Comparison of ENCODE assay signal across 22 cellular contexts in genomic region chr1:212127219-212127618, GRCh38.
"Had no signal": no experiment of that assay in that cellular context is flagged by ENCODE, and none has a peak within 500 bp of the region (broad histone marks: within the 10 kb centered on the region; RNA-seq: fewer than 3 reads in every experiment).

No MANE protein-coding gene starts in this region.

- H3K4me1 ChIP-seq: testis had no signal

- H3K4me3 ChIP-seq: heart right ventricle, right lobe of liver, testis, transverse colon had no signal

- H3K36me3 Mint-ChIP-seq: activated naive CD4-positive, alpha-beta T cell treated with anti-CD3 and anti-CD28 coated beads, Interleukin-2, amount 50 U/mL, for 24 hours; naive B cell had no signal

- H3K27me3 ChIP-seq: heart right ventricle, right lobe of liver, testis, transverse colon had no signal

- ATAC-seq: activated CD8-positive, alpha-beta T cell treated with anti-CD3 and anti-CD28 coated beads for 36 hours; activated naive CD8-positive, alpha-beta T cell treated with anti-CD3 and anti-CD28 coated beads, Interleukin-2, amount 50 U/mL, for 24 hours; activated T-cell treated with anti-CD3 and anti-CD28 coated beads, Interleukin-2, amount 50 U/mL, for 4 hours; effector memory CD8-positive, alpha-beta T cell; heart right ventricle; left cardiac atrium; left ventricle myocardium superior; right lobe of liver; stimulated activated naive CD8-positive, alpha-beta T cell treated with anti-CD3 and anti-CD28 coated beads, Interleukin-15, Interleukin-2, amounts not matched to agents 100 U/mL and 50 U/mL, for 24 hours had no signal

- H3K9me3 Mint-ChIP-seq: activated CD8-positive, alpha-beta T cell treated with anti-CD3 and anti-CD28 coated beads for 36 hours; activated naive CD4-positive, alpha-beta T cell treated with anti-CD3 and anti-CD28 coated beads, Interleukin-2, amount 50 U/mL, for 24 hours; activated naive CD8-positive, alpha-beta T cell treated with anti-CD3 and anti-CD28 coated beads, Interleukin-2, amount 50 U/mL, for 24 hours; activated T-cell treated with anti-CD3 and anti-CD28 coated beads, Interleukin-2, amount 50 U/mL, for 4 hours; activated T-helper 2 cell treated with anti-CD3 and anti-CD28 coated beads, Interferon-gamma antibody, Interleukin-2, Interleukin-4, amounts not matched to agents 10 μg/mL and 5 μg/mL and 100 μg/mL, durations not matched to agents 14 hours and 24 hours and 36 hours; effector memory CD8-positive, alpha-beta T cell; naive B cell had no signal

- H3K27me3 Mint-ChIP-seq: activated CD8-positive, alpha-beta T cell treated with anti-CD3 and anti-CD28 coated beads for 36 hours; activated naive CD4-positive, alpha-beta T cell treated with anti-CD3 and anti-CD28 coated beads, Interleukin-2, amount 50 U/mL, for 24 hours; activated naive CD8-positive, alpha-beta T cell treated with anti-CD3 and anti-CD28 coated beads, Interleukin-2, amount 50 U/mL, for 24 hours; effector memory CD8-positive, alpha-beta T cell; naive B cell had no signal

- H3K36me3 ChIP-seq: heart right ventricle, right lobe of liver, transverse colon had no signal

- DNase-seq: activated CD4-positive, alpha-beta T cell treated with anti-CD3 and anti-CD28 coated beads for 1 hour; activated CD4-positive, alpha-beta T cell treated with anti-CD3 and anti-CD28 coated beads, Interleukin-2, amount 50 U/mL, for 1 hour; activated CD8-positive, alpha-beta T cell treated with anti-CD3 and anti-CD28 coated beads for 36 hours; activated naive CD8-positive, alpha-beta T cell treated with anti-CD3 and anti-CD28 coated beads, Interleukin-2, amount 50 U/mL, for 24 hours; activated T-cell treated with anti-CD3 and anti-CD28 coated beads, Interleukin-2, amount 50 U/mL, for 4 hours; amygdala; caudate nucleus; cortex of kidney; effector memory CD8-positive, alpha-beta T cell; heart right ventricle; left cardiac atrium; left ventricle myocardium superior; naive B cell; right lobe of liver; stimulated activated CD4-positive, alpha-beta T cell treated with anti-CD3 and anti-CD28 coated beads, Interleukin-12 subunit alpha, Interleukin-12 subunit beta, amount 100 ng/mL, for 4 hours; stimulated activated CD4-positive, alpha-beta T cell treated with anti-CD3 and anti-CD28 coated beads, Interleukin-4, amount 100 ng/mL, for 1 hour; stimulated activated naive CD8-positive, alpha-beta T cell treated with anti-CD3 and anti-CD28 coated beads, Interleukin-15, Interleukin-2, amounts not matched to agents 100 U/mL and 50 U/mL, for 24 hours; testis; transverse colon had no signal

- H3K9me3 ChIP-seq: heart right ventricle, right lobe of liver, testis, transverse colon had no signal

- H3K27ac ChIP-seq: heart right ventricle, right lobe of liver, testis, transverse colon, VCaP had no signal

- H3K4me3 Mint-ChIP-seq: activated CD8-positive, alpha-beta T cell treated with anti-CD3 and anti-CD28 coated beads for 36 hours; activated naive CD4-positive, alpha-beta T cell treated with anti-CD3 and anti-CD28 coated beads, Interleukin-2, amount 50 U/mL, for 24 hours; activated naive CD8-positive, alpha-beta T cell treated with anti-CD3 and anti-CD28 coated beads, Interleukin-2, amount 50 U/mL, for 24 hours; activated T-cell treated with anti-CD3 and anti-CD28 coated beads, Interleukin-2, amount 50 U/mL, for 4 hours; effector memory CD8-positive, alpha-beta T cell; naive B cell had no signal

- H3K4me1 Mint-ChIP-seq: naive B cell had no signal

- H3K27ac Mint-ChIP-seq: activated CD8-positive, alpha-beta T cell treated with anti-CD3 and anti-CD28 coated beads for 36 hours; activated naive CD4-positive, alpha-beta T cell treated with anti-CD3 and anti-CD28 coated beads, Interleukin-2, amount 50 U/mL, for 24 hours; activated naive CD8-positive, alpha-beta T cell treated with anti-CD3 and anti-CD28 coated beads, Interleukin-2, amount 50 U/mL, for 24 hours; activated T-helper 2 cell treated with anti-CD3 and anti-CD28 coated beads, Interferon-gamma antibody, Interleukin-2, Interleukin-4, amounts not matched to agents 10 μg/mL and 5 μg/mL and 100 μg/mL, durations not matched to agents 14 hours and 24 hours and 36 hours; naive B cell had no signal
